Comparison of ENCODE assay signal across 38 cellular contexts in the genomic region with DNA sequence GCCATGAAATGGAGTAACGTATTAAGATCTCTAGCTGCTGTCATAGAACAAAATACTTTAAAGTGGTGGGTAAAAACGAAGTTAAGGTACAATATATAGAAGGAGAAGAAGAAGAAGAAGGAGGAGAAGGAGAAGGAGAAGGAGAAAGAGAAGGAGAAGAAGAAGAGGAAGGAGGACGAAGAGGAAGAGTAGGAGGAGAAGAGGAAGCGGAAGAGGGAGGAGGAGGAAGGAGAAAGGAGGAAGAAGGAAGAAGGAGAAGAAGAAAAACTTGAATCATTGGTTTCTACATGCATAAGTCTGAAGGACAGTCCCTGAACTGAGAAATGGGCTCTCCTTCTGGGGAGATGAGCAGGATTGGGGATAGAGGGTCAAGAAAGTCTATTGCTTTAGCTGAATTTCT.
"Had no signal": no experiment of that assay in that cellular context is flagged by ENCODE, and none has a peak within 500 bp of the region (broad histone marks: within the 10 kb centered on the region; RNA-seq: fewer than 3 reads in every experiment).

No MANE protein-coding gene starts in this region.

- H3K4me1 Mint-ChIP-seq: activated CD4-positive, alpha-beta T cell treated with anti-CD3 and anti-CD28 coated beads for 36 hours; activated CD4-positive, alpha-beta T cell treated with anti-CD3 and anti-CD28 coated beads, Interleukin-2, amount 10 ng/mL, durations not matched to agents 24 days and 14 days; activated CD8-positive, alpha-beta memory T cell treated with anti-CD3 and anti-CD28 coated beads, Interleukin-2, amount 10 ng/mL, durations not matched to agents 7 days and 5 days; activated naive CD4-positive, alpha-beta T cell treated with anti-CD3 and anti-CD28 coated beads, Interleukin-2, amount 50 U/mL, for 24 hours; activated naive CD8-positive, alpha-beta T cell treated with anti-CD3 and anti-CD28 coated beads for 36 hours; activated naive CD8-positive, alpha-beta T cell treated with anti-CD3 and anti-CD28 coated beads, Interleukin-2, amount 50 U/mL, for 24 hours had no signal

- H3K36me3 ChIP-seq: adrenal gland, breast epithelium, cardiac muscle cell, gastroesophageal sphincter had no signal

- H3K4me3 ChIP-seq: adrenal gland, breast epithelium, cardiac muscle cell, coronary artery, dorsolateral prefrontal cortex, esophagus squamous epithelium, gastroesophageal sphincter, heart right ventricle had no signal

- H3K27me3 Mint-ChIP-seq: brain had no signal

- DNase-seq: activated CD4-positive, alpha-beta memory T cell treated with anti-CD3 and anti-CD28 coated beads for 36 hours; activated CD4-positive, alpha-beta T cell treated with anti-CD3 and anti-CD28 coated beads for 36 hours; activated CD4-positive, alpha-beta T cell treated with anti-CD3 and anti-CD28 coated beads, Interleukin-2, amount 10 ng/mL, durations not matched to agents 24 days and 14 days; activated CD4-positive, CD25-positive, alpha-beta regulatory T cell; activated CD4-positive, CD25-positive, alpha-beta regulatory T cell treated with anti-CD3 and anti-CD28 coated beads, Interleukin-2, amount 50 U/mL, for 72 hours; activated CD8-positive, alpha-beta memory T cell treated with anti-CD3 and anti-CD28 coated beads, Interleukin-2, amount 10 ng/mL, durations not matched to agents 7 days and 5 days; activated CD8-positive, alpha-beta memory T cell treated with anti-CD3 and anti-CD28 coated beads, Interleukin-2, amount 50 U/mL, for 4 hours; activated CD8-positive, alpha-beta T cell treated with anti-CD3 and anti-CD28 coated beads, Interleukin-2, amount 10 ng/mL, durations not matched to agents 7 days and 5 days; activated effector memory CD4-positive, alpha-beta T cell treated with anti-CD3 and anti-CD28 coated beads, Interleukin-2, amount 50 U/mL, for 16 hours; activated naive CD4-positive, alpha-beta T cell treated with anti-CD3 and anti-CD28 coated beads for 36 hours; activated naive CD8-positive, alpha-beta T cell treated with anti-CD3 and anti-CD28 coated beads for 36 hours; activated naive CD8-positive, alpha-beta T cell treated with anti-CD3 and anti-CD28 coated beads, Interleukin-2, amount 50 U/mL, for 24 hours; activated T-cell treated with anti-CD3 and anti-CD28 coated beads, Interleukin-2, amount 50 U/mL, for 1 hour; activated T-cell treated with anti-CD3 and anti-CD28 coated beads, Interleukin-2, amount 50 U/mL, for 48 hours; adrenal gland; amygdala; aorta; central memory CD4-positive, alpha-beta T cell; cerebellar nuclear complex; dorsolateral prefrontal cortex; effector memory CD4-positive, alpha-beta T cell; endodermal cell; esophagus squamous epithelium; foreskin melanocyte; heart right ventricle; T-helper 1 cell; T-helper 17 cell; T1000 had no signal

- H3K9me3 ChIP-seq: adrenal gland, breast epithelium, esophagus squamous epithelium, gastroesophageal sphincter, heart right ventricle had no signal

- H3K4me3 Mint-ChIP-seq: activated CD4-positive, alpha-beta memory T cell treated with anti-CD3 and anti-CD28 coated beads for 36 hours; activated CD4-positive, alpha-beta T cell treated with anti-CD3 and anti-CD28 coated beads for 36 hours; activated CD4-positive, alpha-beta T cell treated with anti-CD3 and anti-CD28 coated beads, Interleukin-2, amount 10 ng/mL, durations not matched to agents 24 days and 14 days; activated CD8-positive, alpha-beta memory T cell treated with anti-CD3 and anti-CD28 coated beads, Interleukin-2, amount 10 ng/mL, durations not matched to agents 7 days and 5 days; activated CD8-positive, alpha-beta T cell treated with anti-CD3 and anti-CD28 coated beads, Interleukin-2, amount 10 ng/mL, durations not matched to agents 7 days and 5 days; activated naive CD4-positive, alpha-beta T cell treated with anti-CD3 and anti-CD28 coated beads for 36 hours; activated naive CD4-positive, alpha-beta T cell treated with anti-CD3 and anti-CD28 coated beads, Interleukin-2, amount 50 U/mL, for 24 hours; activated naive CD8-positive, alpha-beta T cell treated with anti-CD3 and anti-CD28 coated beads for 36 hours; activated naive CD8-positive, alpha-beta T cell treated with anti-CD3 and anti-CD28 coated beads, Interleukin-2, amount 50 U/mL, for 24 hours; activated T-helper 1 cell treated with anti-CD3 and anti-CD28 coated beads, Interleukin-12 subunit alpha, Interleukin-12 subunit beta, Interleukin-2, Interleukin-4 antibody, amounts not matched to agents 30 ng/mL and 10 ng/mL and 1 ng/mL, durations not matched to agents 14 hours and 24 hours and 36 hours; dendritic cell treated with granulocyte-macrophage colony-stimulating factor and Interleukin-4, amounts not matched to agents 40 ng/mL and 50 ng/mL, for 4 days; endodermal cell; T-helper 17 cell; T-helper 2 cell treated with Interferon-gamma antibody and Interleukin-4, amounts not matched to agents 5 μg/mL and 100 μg/mL, for 36 hours had no signal

- H3K27ac Mint-ChIP-seq: activated CD4-positive, alpha-beta memory T cell treated with anti-CD3 and anti-CD28 coated beads for 36 hours; activated CD4-positive, alpha-beta T cell treated with anti-CD3 and anti-CD28 coated beads for 36 hours; activated CD4-positive, alpha-beta T cell treated with anti-CD3 and anti-CD28 coated beads, Interleukin-2, amount 10 ng/mL, durations not matched to agents 24 days and 14 days; activated CD8-positive, alpha-beta memory T cell treated with anti-CD3 and anti-CD28 coated beads, Interleukin-2, amount 10 ng/mL, durations not matched to agents 7 days and 5 days; activated CD8-positive, alpha-beta T cell treated with anti-CD3 and anti-CD28 coated beads, Interleukin-2, amount 10 ng/mL, durations not matched to agents 7 days and 5 days; activated naive CD4-positive, alpha-beta T cell treated with anti-CD3 and anti-CD28 coated beads for 36 hours; activated naive CD4-positive, alpha-beta T cell treated with anti-CD3 and anti-CD28 coated beads, Interleukin-2, amount 50 U/mL, for 24 hours; activated naive CD8-positive, alpha-beta T cell treated with anti-CD3 and anti-CD28 coated beads for 36 hours; activated naive CD8-positive, alpha-beta T cell treated with anti-CD3 and anti-CD28 coated beads, Interleukin-2, amount 50 U/mL, for 24 hours; activated T-helper 1 cell treated with anti-CD3 and anti-CD28 coated beads, Interleukin-12 subunit alpha, Interleukin-12 subunit beta, Interleukin-2, Interleukin-4 antibody, amounts not matched to agents 30 ng/mL and 10 ng/mL and 1 ng/mL, durations not matched to agents 14 hours and 24 hours and 36 hours; activated T-helper 2 cell treated with anti-CD3 and anti-CD28 coated beads, Interferon-gamma antibody, Interleukin-2, Interleukin-4, amounts not matched to agents 10 μg/mL and 5 μg/mL and 100 μg/mL, durations not matched to agents 14 hours and 24 hours and 36 hours; dendritic cell treated with granulocyte-macrophage colony-stimulating factor and Interleukin-4, amounts not matched to agents 40 ng/mL and 50 ng/mL, for 4 days; endodermal cell; T-helper 17 cell; T-helper 2 cell treated with Interferon-gamma antibody and Interleukin-4, amounts not matched to agents 5 μg/mL and 100 μg/mL, for 36 hours had no signal

- H3K9me3 Mint-ChIP-seq: activated CD4-positive, alpha-beta memory T cell treated with anti-CD3 and anti-CD28 coated beads for 36 hours; activated CD4-positive, alpha-beta T cell treated with anti-CD3 and anti-CD28 coated beads, Interleukin-2, amount 10 ng/mL, durations not matched to agents 24 days and 14 days; activated naive CD4-positive, alpha-beta T cell treated with anti-CD3 and anti-CD28 coated beads for 36 hours; activated naive CD4-positive, alpha-beta T cell treated with anti-CD3 and anti-CD28 coated beads, Interleukin-2, amount 50 U/mL, for 24 hours; activated naive CD8-positive, alpha-beta T cell treated with anti-CD3 and anti-CD28 coated beads for 36 hours; activated naive CD8-positive, alpha-beta T cell treated with anti-CD3 and anti-CD28 coated beads, Interleukin-2, amount 50 U/mL, for 24 hours; activated T-helper 1 cell treated with anti-CD3 and anti-CD28 coated beads, Interleukin-12 subunit alpha, Interleukin-12 subunit beta, Interleukin-2, Interleukin-4 antibody, amounts not matched to agents 30 ng/mL and 10 ng/mL and 1 ng/mL, durations not matched to agents 14 hours and 24 hours and 36 hours; activated T-helper 2 cell treated with anti-CD3 and anti-CD28 coated beads, Interferon-gamma antibody, Interleukin-2, Interleukin-4, amounts not matched to agents 10 μg/mL and 5 μg/mL and 100 μg/mL, durations not matched to agents 14 hours and 24 hours and 36 hours; dendritic cell treated with granulocyte-macrophage colony-stimulating factor and Interleukin-4, amounts not matched to agents 40 ng/mL and 50 ng/mL, for 4 days; endodermal cell; T-helper 2 cell treated with Interferon-gamma antibody and Interleukin-4, amounts not matched to agents 5 μg/mL and 100 μg/mL, for 36 hours had no signal

- ATAC-seq: activated CD4-positive, alpha-beta T cell treated with anti-CD3 and anti-CD28 coated beads for 36 hours; activated CD8-positive, alpha-beta memory T cell treated with anti-CD3 and anti-CD28 coated beads, Interleukin-2, amount 10 ng/mL, durations not matched to agents 7 days and 5 days; activated CD8-positive, alpha-beta T cell treated with anti-CD3 and anti-CD28 coated beads, Interleukin-2, amount 10 ng/mL, durations not matched to agents 7 days and 5 days; activated naive CD8-positive, alpha-beta T cell treated with anti-CD3 and anti-CD28 coated beads, Interleukin-2, amount 50 U/mL, for 24 hours; gastroesophageal sphincter; T-helper 17 cell had no signal

- H3K27ac ChIP-seq: cardiac muscle cell, dorsolateral prefrontal cortex had no signal

- H3K27me3 ChIP-seq: adrenal gland, breast epithelium, cardiac muscle cell, esophagus squamous epithelium, gastroesophageal sphincter had no signal

- H3K36me3 Mint-ChIP-seq: activated CD4-positive, alpha-beta memory T cell treated with anti-CD3 and anti-CD28 coated beads for 36 hours; activated CD8-positive, alpha-beta memory T cell treated with anti-CD3 and anti-CD28 coated beads, Interleukin-2, amount 10 ng/mL, durations not matched to agents 7 days and 5 days; activated naive CD4-positive, alpha-beta T cell treated with anti-CD3 and anti-CD28 coated beads, Interleukin-2, amount 50 U/mL, for 24 hours; activated naive CD8-positive, alpha-beta T cell treated with anti-CD3 and anti-CD28 coated beads for 36 hours had no signal
